In the genomic region with DNA sequence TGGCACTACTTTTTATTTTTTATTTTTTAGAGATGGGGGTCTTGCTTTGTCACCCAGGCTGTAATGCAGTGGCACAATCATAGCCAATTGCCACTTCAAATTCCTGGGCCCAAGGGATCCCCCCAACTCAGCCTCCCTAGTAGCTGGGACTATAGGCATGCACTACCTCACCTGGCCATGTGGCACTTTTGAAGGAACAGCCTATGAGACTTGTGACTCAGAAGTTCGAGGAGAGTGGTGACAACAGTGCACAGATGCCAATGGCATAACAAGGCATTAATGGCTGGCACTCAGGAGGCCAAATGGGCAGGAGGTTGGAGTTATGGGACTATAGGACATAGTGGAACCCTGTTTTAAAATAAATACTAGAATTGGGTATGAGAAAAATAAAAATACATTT, we compare ENCODE assay signal across 16 cellular contexts. TPM values are rescaled to one million over a fixed set of nuclear protein-coding genes. Genes with fewer than 3 reads are reported as not detected.
"Had no signal": no experiment of that assay in that cellular context is flagged by ENCODE, and none has a peak within 500 bp of the region (broad histone marks: within the 10 kb centered on the region; RNA-seq: fewer than 3 reads in every experiment).

No MANE protein-coding gene starts in this region.

- H3K27ac Mint-ChIP-seq: nephron had no signal

- ATAC-seq: activated CD4-positive, CD25-positive, alpha-beta regulatory T cell treated with anti-CD3 and anti-CD28 coated beads, Interleukin-2, amount 50 U/mL, for 24 hours; esophagus mucosa had no signal

- DNase-seq: activated CD4-positive, alpha-beta T cell treated with anti-CD3 and anti-CD28 coated beads, Interleukin-2, amount 50 U/mL, for 4 hours; activated naive CD4-positive, alpha-beta T cell treated with Interleukin-2 at 50 U/mL for 16 hours; activated T-cell treated with anti-CD3 and anti-CD28 coated beads for 4 hours; dorsolateral prefrontal cortex; hippocampal formation; occipital lobe; stimulated activated CD4-positive, alpha-beta T cell treated with anti-CD3 and anti-CD28 coated beads, Interleukin-15, amount 100 ng/mL, for 24 hours; stimulated activated CD4-positive, alpha-beta T cell treated with anti-CD3 and anti-CD28 coated beads, Interleukin-4, amount 100 ng/mL, for 1 hour; stimulated activated naive CD4-positive, alpha-beta T cell; T-helper 9 cell had no signal

- H3K4me1 Mint-ChIP-seq: nephron had no signal

- H3K9me3 Mint-ChIP-seq: nephron had no signal

- H3K4me3 ChIP-seq: dorsolateral prefrontal cortex, tibial nerve, vagina had no signal

- H3K4me3 Mint-ChIP-seq: nephron had no signal

RNA-seq across cellular contexts. Expression of a gene that starts 33.7 kb away (rescaled TPM):
- total RNA-seq: glomerular endothelial cell had no signal
